13 cellular contexts compared by ENCODE assay signal in genomic region chr7:86598311-86598710, GRCh38. TPM values are rescaled to one million over a fixed set of nuclear protein-coding genes. Genes with fewer than 3 reads are reported as not detected.
DNase-seq lines count a peak whose midpoint lies in the region; ATAC-seq and TF ChIP-seq lines count a peak whose summit lies in the region.
"Had no signal": no experiment of that assay in that cellular context is flagged by ENCODE, and none has a peak within 500 bp of the region (broad histone marks: within the 10 kb centered on the region; RNA-seq: fewer than 3 reads in every experiment).

No MANE protein-coding gene starts in this region.

- CTCF ChIA-PET in HCT116 (lab: Charles Lee) = no interaction called here

- DNase-seq in DND-41 (no peak), HCT116 (ENCODE audit: low read depth, low spot score) (no peak), RWPE2 (ENCODE audit: low spot score) (no peak), right lobe of liver (no peak), NCI-H2227 (lab: John Stamatoyannopoulos, UW; ENCODE audit: unreplicated experiment) (no peak), posterior vena cava (ENCODE audit: low spot score) (no peak)
- DNase-seq in effector memory CD8-positive, alpha-beta T cell = no peak
- DNase-seq: activated T-cell treated with anti-CD3 and anti-CD28 coated beads for 4 hours, left ventricle myocardium superior, psoas muscle, transverse colon had no signal

- H3K9me2 ChIP-seq in HCT116 (ENCODE audit: insufficient read depth) = no peaks in the 10 kb centered on the region

- TF ChIP-seq POLR2A in HCT116 (IDR thresholded peaks at IDR 0.05; ENCODE audit: borderline replicate concordance, extremely low read depth, insufficient read depth, insufficient read length) (no peak), right lobe of liver (IDR thresholded peaks at IDR 0.05) (no peak)

- H3K4me1 ChIP-seq in DND-41 (ENCODE audit: insufficient read depth, low read length) = no peaks in the 10 kb centered on the region
- no peaks in the 10 kb centered on the region for H3K4me1 ChIP-seq in HCT116 (ENCODE audit: control insufficient read depth in 1 of 2, insufficient read depth in 2 of 2, low read length in 2 of 2)
- H3K4me1 ChIP-seq in RWPE2 (ENCODE audit: insufficient read depth, poor library complexity, severe bottlenecking) = no peaks in the 10 kb centered on the region
- no peaks in the 10 kb centered on the region for H3K4me1 ChIP-seq in right lobe of liver
- H3K4me1 ChIP-seq: psoas muscle, transverse colon had no signal

- no peaks in the 10 kb centered on the region for H3K27me3 ChIP-seq in DND-41 (ENCODE audit: insufficient read depth, low read length, poor library complexity)
- no peaks in the 10 kb centered on the region for H3K27me3 ChIP-seq in HCT116 (ENCODE audit: insufficient read depth, low read length)
- H3K27me3 ChIP-seq in RWPE2 (ENCODE audit: insufficient read depth, poor library complexity, severe bottlenecking) = peaks cover 13% of the 10 kb centered on the region
- H3K27me3 ChIP-seq in right lobe of liver = no peaks in the 10 kb centered on the region
- H3K27me3 ChIP-seq: transverse colon had no signal

- ATAC-seq in DND-41 (ENCODE audit: insufficient read depth, low read depth) (no peak), HCT116 (peak; percentile 77), RWPE2 (ENCODE audit: low read depth) (no peak), right lobe of liver (peak; percentile 30 to 53 (median 45)), GM19351 (IDR thresholded peaks at IDR 0.05; ENCODE audit: unreplicated experiment) (no peak)
- ATAC-seq in effector memory CD8-positive, alpha-beta T cell (replicated peaks) = no peak
- ATAC-seq: left ventricle myocardium superior, psoas muscle had no signal

- no peaks in the 10 kb centered on the region for H4K20me1 ChIP-seq in DND-41 (ENCODE audit: insufficient read depth, low read length)
- H4K20me1 ChIP-seq in HCT116 (ENCODE audit: insufficient read depth) = no peaks in the 10 kb centered on the region

- no peak overlapping the region for H3K27ac ChIP-seq in DND-41 (ENCODE audit: low read length)
- H3K27ac ChIP-seq in HCT116 (ENCODE audit: low read depth, low read length) = no peak overlapping the region
- H3K27ac ChIP-seq in RWPE2 (ENCODE audit: poor library complexity, severe bottlenecking) = no peak overlapping the region
- H3K27ac ChIP-seq in right lobe of liver = no peak overlapping the region
- H3K27ac ChIP-seq: psoas muscle, transverse colon had no signal

- intact Hi-C loops in HCT116 (cut with micrococcal nuclease) = no loop called here
- intact Hi-C loops in right lobe of liver (cut with DNase I) = no loop called here
- intact Hi-C loops in posterior vena cava (cut with DNase I) = no loop called here

- RAD21 ChIA-PET in HCT116 (lab: Charles Lee; ENCODE audit: low non-redundant PET in 1 of 2, low total read pairs in 2 of 2, uncharacterized antibody in 2 of 2, unreplicated experiment in 2 of 2) = no interaction called here

- H3K9me3 ChIP-seq in DND-41 (ENCODE audit: insufficient read depth, low read length, severe bottlenecking) = peaks cover 3% of the 10 kb centered on the region
- H3K9me3 ChIP-seq in HCT116 (ENCODE audit: control insufficient read depth in 1 of 2, insufficient read depth in 1 of 2, low read depth in 1 of 2, low read length in 2 of 2) = no peaks in the 10 kb centered on the region
- no peaks in the 10 kb centered on the region for H3K9me3 ChIP-seq in RWPE2 (ENCODE audit: severe bottlenecking)
- H3K9me3 ChIP-seq in right lobe of liver = no peaks in the 10 kb centered on the region
- H3K9me3 ChIP-seq: psoas muscle, transverse colon had no signal

- no peak overlapping the region for H3K4me2 ChIP-seq in DND-41 (ENCODE audit: insufficient read depth, low read length)
- H3K4me2 ChIP-seq in HCT116 (ENCODE audit: low read length) = no peak overlapping the region

- no peaks in the 10 kb centered on the region for H3K36me3 Mint-ChIP-seq in effector memory CD8-positive, alpha-beta T cell (ENCODE audit: insufficient read depth)

- 37% methylated on average over 9 of the region's 15 CpGs for WGBS in right lobe of liver (ENCODE audit: insufficient coverage, low coverage, low lambda C conversion rate, missing lambda C conversion rate)

- H3K36me3 ChIP-seq in DND-41 (ENCODE audit: insufficient read depth, low read length) (no peaks in the 10 kb centered on the region), HCT116 (ENCODE audit: control insufficient read depth in 1 of 2, insufficient read depth in 2 of 2, low read length in 2 of 2) (no peaks in the 10 kb centered on the region), RWPE2 (ENCODE audit: low read depth) (no peaks in the 10 kb centered on the region), right lobe of liver (no peaks in the 10 kb centered on the region)
- H3K36me3 ChIP-seq: transverse colon had no signal

- TF ChIP-seq RAD21 in HCT116 (IDR thresholded peaks at IDR 0.05; ENCODE audit: low read depth) = no peak; the same call in 1 of the 2 replicates

- H3K4me3 Mint-ChIP-seq in effector memory CD8-positive, alpha-beta T cell = no peak overlapping the region

- no peaks in the 10 kb centered on the region for H3K79me2 ChIP-seq in DND-41 (ENCODE audit: insufficient read depth, low read length)
- H3K79me2 ChIP-seq in HCT116 (ENCODE audit: insufficient read depth, low read length) = no peaks in the 10 kb centered on the region

- H3K9ac ChIP-seq in DND-41 (ENCODE audit: low read depth, low read length) = no peak overlapping the region
- H3K9ac ChIP-seq in HCT116 (ENCODE audit: low read length) = no peak overlapping the region

- H3K27ac Mint-ChIP-seq in effector memory CD8-positive, alpha-beta T cell = no peak overlapping the region

- H2AFZ ChIP-seq in DND-41 (ENCODE audit: low read depth, low read length) (no peak overlapping the region), HCT116 (ENCODE audit: low read depth, low read length, poor library complexity, severe bottlenecking) (no peak overlapping the region)

- POLR2A ChIA-PET in HCT116 (lab: Charles Lee) = no interaction called here

- H3K9me3 Mint-ChIP-seq in effector memory CD8-positive, alpha-beta T cell = peaks cover 9 to 13% of the 10 kb centered on the region in 2 donors

- TF ChIP-seq CTCF in DND-41 (IDR thresholded peaks at IDR 0.05; ENCODE audit: borderline replicate concordance, extremely low read depth, low read length, poor library complexity, severe bottlenecking) (peak; percentile 17), HCT116 (IDR thresholded peaks at IDR 0.05 in 2 of 3, conservative IDR thresholded peaks at IDR 0.05 in 1 of 3; ENCODE audit: borderline replicate concordance in 1 of 3, insufficient read depth in 1 of 3, low read depth in 2 of 3, low read length in 2 of 3) (peak in 2 of 3 experiments; percentile 31 to 58; a peak in 3 of 6 replicates), RWPE2 (IDR thresholded peaks at IDR 0.05; ENCODE audit: poor library complexity, severe bottlenecking) (peak; percentile 21), right lobe of liver (IDR thresholded peaks at IDR 0.05) (peak in 2 of 4 donors; percentile 20 to 42)

- H3K4me3 ChIP-seq in DND-41 (ENCODE audit: low read depth in 1 of 2, low read length in 2 of 2) = no peak overlapping the region
- no peak overlapping the region for H3K4me3 ChIP-seq in HCT116 (replicated peaks in 1 of 2; ENCODE audit: low read depth in 1 of 2, low read length in 2 of 2)
- no peak overlapping the region for H3K4me3 ChIP-seq in RWPE2 (ENCODE audit: severe bottlenecking)
- H3K4me3 ChIP-seq in right lobe of liver = no peak overlapping the region
- H3K4me3 ChIP-seq: psoas muscle, transverse colon had no signal

- H3K27me3 Mint-ChIP-seq in effector memory CD8-positive, alpha-beta T cell = no peaks in the 10 kb centered on the region

- H3K4me1 Mint-ChIP-seq in effector memory CD8-positive, alpha-beta T cell (ENCODE audit: low read depth in 2 of 2) = no peaks in the 10 kb centered on the region

- BruUV-seq in HCT116 (replicated peaks; lab: Mats Ljungman, UMichigan) = no TSS peak

TF ChIP-seq in HCT116, 20 proteins besides CTCF, POLR2A, EP300 and RAD21 (continues in another document):
- no peak for TF ChIP-seq POLR2AphosphoS5 (IDR thresholded peaks at IDR 0.05; ENCODE audit: low read depth, low read length)
- no peak for TF ChIP-seq ATF3 (IDR thresholded peaks at IDR 0.05)
- TF ChIP-seq TCF7L2 (IDR thresholded peaks at IDR 0.05; ENCODE audit: borderline replicate concordance, extremely low read depth, insufficient read depth, insufficient read length) = no peak
- no peak for TF ChIP-seq CEBPB (IDR thresholded peaks at IDR 0.05; ENCODE audit: low read depth)
- TF ChIP-seq YY1 (IDR thresholded peaks at IDR 0.05; ENCODE audit: extremely low read depth, insufficient replicate concordance, low read depth, low read length) = no peak
- no peak for TF ChIP-seq SP1 (IDR thresholded peaks at IDR 0.05; ENCODE audit: low read depth)
- TF ChIP-seq ZBTB33 (IDR thresholded peaks at IDR 0.05; ENCODE audit: extremely low read depth, insufficient replicate concordance, low read length) = no peak
- TF ChIP-seq EZH2 (IDR thresholded peaks at IDR 0.05) = no peak
- no peak for TF ChIP-seq EZH2phosphoT487 (IDR thresholded peaks at IDR 0.05; ENCODE audit: borderline replicate concordance)
- no peak for TF ChIP-seq FOSL1 (IDR thresholded peaks at IDR 0.05; ENCODE audit: low read depth)
- TF ChIP-seq ELF1 (IDR thresholded peaks at IDR 0.05; ENCODE audit: borderline replicate concordance, low read depth) = no peak
- no peak for TF ChIP-seq ZNF274 (IDR thresholded peaks at IDR 0.05; ENCODE audit: low read depth, low read length)
- TF ChIP-seq ZFX (IDR thresholded peaks at IDR 0.05) = no peak

RNA-seq across cellular contexts. Expression of gene GRM3, which starts 45.4 kb away (rescaled TPM):
- not detected for total RNA-seq in HCT116 (2021; ENCODE audit: unreplicated experiment)
- 0.14 and 0.16 TPM in 2 replicates for polyA plus RNA-seq in HCT116 (2012)
- under 1 TPM in 1 of 6 experiments, not detected in 5; 0.12 TPM for total RNA-seq in right lobe of liver
- total RNA-seq in posterior vena cava = not detected
- total RNA-seq: left ventricle myocardium superior; psoas muscle; T-helper 2 cell treated with Interferon-gamma antibody and Interleukin-4, amounts not matched to agents 100 ng/mL and 5 ng/mL, for 36 hours; transverse colon had no signal

Comparison
In these comparisons a context has a peak if more than half of its experiments do, and no peak if none do; other contexts are left out.
1. ATAC-seq: peak in HCT116 (single experiment) and right lobe of liver (4 of 4); none in DND-41 (single experiment), RWPE2 (single experiment), GM19351 (single experiment) and effector memory CD8-positive, alpha-beta T cell (single experiment).